ENCODE assay signal across 8 cellular contexts in genomic region chr13:102845630-102846260, GRCh38. TPM values are rescaled to one million over a fixed set of nuclear protein-coding genes. Genes with fewer than 3 reads are reported as not detected.
DNase-seq lines count a peak whose midpoint lies in the region; ATAC-seq and TF ChIP-seq lines count a peak whose summit lies in the region.

Gene ERCC5 (plus strand): TSS chr13:102846032. CDS start chr13:102846267, 235 bp downstream.

- peaks cover 23% of the 10 kb centered on the region for H3K36me3 ChIP-seq in left ventricle myocardium inferior
- H3K36me3 ChIP-seq in prostate gland: no peaks in the 10 kb centered on the region
- no peaks in the 10 kb centered on the region for H3K36me3 ChIP-seq in urinary bladder (ENCODE audit: insufficient read depth)

- DNase-seq in NCI-H1694 (lab: John Stamatoyannopoulos, UW): peak; percentile 95
- peak; percentile 81 to 98 (median 94) for DNase-seq in T-helper 2 cell
- peak; percentile 92 for DNase-seq in left ventricle myocardium inferior
- peak; percentile 89 for DNase-seq in prostate gland (ENCODE audit: low spot score)

- WGBS in prostate gland: under 1% methylated on average over 46 of the region's 49 CpGs
- WGBS in urinary bladder: under 1% methylated on average over 49 of the region's 49 CpGs

- H3K9me3 ChIP-seq in left ventricle myocardium inferior (replicated peaks) (no peaks in the 10 kb centered on the region), prostate gland (no peaks in the 10 kb centered on the region)

- TF ChIP-seq CTCF in left ventricle myocardium inferior (IDR thresholded peaks at IDR 0.05; ENCODE audit: borderline replicate concordance) (no peak), prostate gland (IDR thresholded peaks at IDR 0.05) (peak in 2 of 4 experiments; percentile 14 to 25)

- H3K4me1 ChIP-seq in left ventricle myocardium inferior (peaks cover 46% of the 10 kb centered on the region), prostate gland (replicated peaks) (peaks cover 2% of the 10 kb centered on the region), urinary bladder (ENCODE audit: insufficient read depth) (peaks cover 1% of the 10 kb centered on the region)

- H3K4me3 ChIP-seq in left ventricle myocardium inferior (peak within 1 kb of the TSS; percentile 85), prostate gland (peak within 1 kb of the TSS; percentile 72 to 74), urinary bladder (ENCODE audit: low read depth, low read length) (peak within 1 kb of the TSS; percentile 81)

- H3K27me3 ChIP-seq in left ventricle myocardium inferior (ENCODE audit: low read depth): no peaks in the 10 kb centered on the region
- no peaks in the 10 kb centered on the region for H3K27me3 ChIP-seq in prostate gland (replicated peaks; ENCODE audit: insufficient read depth)

- peak; percentile 68 for TF ChIP-seq POLR2A in prostate gland (IDR thresholded peaks at IDR 0.05)

- H3K27ac ChIP-seq in angular gyrus (ENCODE audit: low read depth, low read length) (peak within 1 kb of the TSS; percentile 97), left ventricle myocardium inferior (replicated peaks) (peak within 1 kb of the TSS; percentile 97), prostate gland (peak within 1 kb of the TSS; percentile 88 to 95), urinary bladder (ENCODE audit: low read depth) (peak within 1 kb of the TSS; percentile 92)

- ATAC-seq in GM18498 (IDR thresholded peaks at IDR 0.05; ENCODE audit: unreplicated experiment) (peak; percentile 83), HG02885 (IDR thresholded peaks at IDR 0.05; ENCODE audit: poor library complexity, unreplicated experiment) (peak; percentile 84)

- intact Hi-C loops in left ventricle myocardium inferior (cut with micrococcal nuclease): loop anchor here (5.0 kb wide), 1 partner anchor 253 kb away; no protein-coding TSS in a partner anchor
- intact Hi-C loops in prostate gland (cut with DNase I): loop anchor here (1.0 to 5.0 kb wide), 4 partner anchors 43 to 263 kb away; partner anchors contain the start of genes TEX30 and TPP2

RNA-seq across cellular contexts. Expression of gene ERCC5, which starts in this region (rescaled TPM):
- 30.4 TPM for total RNA-seq in left ventricle myocardium inferior
- 10 to 100 TPM; 60.9 to 72.7 TPM for total RNA-seq in prostate gland
- total RNA-seq in urinary bladder: 70.8 TPM
- 35.9 TPM for polyA plus RNA-seq in urinary bladder

Comparison
In these comparisons a context has a peak if more than half of its experiments do, and no peak if none do; other contexts are left out.
1. Peak in every context shown above with its lines: DNase-seq, ATAC-seq, H3K4me3 ChIP-seq and H3K27ac ChIP-seq.